ENCODE assay signal across 8 cellular contexts in genomic region chr7:5822742-5823503, GRCh38. TPM values are rescaled to one million over a fixed set of nuclear protein-coding genes. Genes with fewer than 3 reads are reported as not detected.
DNase-seq lines count a peak whose midpoint lies in the region; ATAC-seq and TF ChIP-seq lines count a peak whose summit lies in the region.

No MANE protein-coding gene starts in this region.

- H3K79me2 ChIP-seq in hepatocyte: no peaks in the 10 kb centered on the region

- no peaks in the 10 kb centered on the region for H3K9me3 Mint-ChIP-seq in T-helper 2 cell treated with Interferon-gamma antibody and Interleukin-4, amounts not matched to agents 5 μg/mL and 100 μg/mL, for 36 hours

- peak overlapping the region; percentile 81 for H2AFZ ChIP-seq in hepatocyte

- in situ Hi-C loops in astrocyte of the cerebellum (cut with HindIII; ENCODE audit: low sequenced_read_pairs): no loop called here

- peak overlapping the region; percentile 69 for H3K4me3 ChIP-seq in astrocyte of the cerebellum (ENCODE audit: low read depth, low read length)
- peak overlapping the region; percentile 39 for H3K4me3 ChIP-seq in hepatocyte

- peaks cover 11% of the 10 kb centered on the region for H3K4me1 Mint-ChIP-seq in T-helper 2 cell treated with Interferon-gamma antibody and Interleukin-4, amounts not matched to agents 5 μg/mL and 100 μg/mL, for 36 hours (ENCODE audit: low read depth)

- peak overlapping the region; percentile 87 for H3K27ac ChIP-seq in hepatocyte

- H4K20me1 ChIP-seq in hepatocyte (ENCODE audit: insufficient read depth, poor library complexity, severe bottlenecking): no peaks in the 10 kb centered on the region

- DNase-seq in NCI-H187 treated with DMSO at 0.1 percent for 48 hours (lab: John Stamatoyannopoulos, UW): peak; percentile 68
- DNase-seq in T-helper 2 cell treated with Interferon-gamma antibody and Interleukin-4, amounts not matched to agents 5 μg/mL and 100 μg/mL, for 36 hours (ENCODE audit: low spot score): peak; percentile 97
- peak; percentile 66 for DNase-seq in astrocyte of the cerebellum (ENCODE audit: low read depth)
- DNase-seq in hepatocyte (ENCODE audit: low spot score): peak; percentile 97
- DNase-seq in renal cortical epithelial cell (ENCODE audit: low read depth): peak; percentile 86
- DNase-seq in cortex of kidney (lab: John Stamatoyannopoulos, UW): no peak

- no peaks in the 10 kb centered on the region for H3K27me3 ChIP-seq in hepatocyte

- peak overlapping the region; percentile 86 for H3K4me3 Mint-ChIP-seq in T-helper 2 cell treated with Interferon-gamma antibody and Interleukin-4, amounts not matched to agents 5 μg/mL and 100 μg/mL, for 36 hours

- no peaks in the 10 kb centered on the region for H3K36me3 Mint-ChIP-seq in T-helper 2 cell treated with Interferon-gamma antibody and Interleukin-4, amounts not matched to agents 5 μg/mL and 100 μg/mL, for 36 hours (ENCODE audit: low read depth)

- H3K27ac Mint-ChIP-seq in T-helper 2 cell treated with Interferon-gamma antibody and Interleukin-4, amounts not matched to agents 5 μg/mL and 100 μg/mL, for 36 hours: peak overlapping the region; percentile 92

- H3K9me3 ChIP-seq in hepatocyte (ENCODE audit: low read depth): no peaks in the 10 kb centered on the region

- no peaks in the 10 kb centered on the region for H3K4me1 ChIP-seq in hepatocyte (ENCODE audit: insufficient read depth)

- no peaks in the 10 kb centered on the region for H3K9me2 ChIP-seq in hepatocyte (replicated peaks; ENCODE audit: insufficient read depth)

- ATAC-seq in GM18502 (IDR thresholded peaks at IDR 0.05; ENCODE audit: poor library complexity, unreplicated experiment) (peak; percentile 99), HG02970 (IDR thresholded peaks at IDR 0.05; ENCODE audit: low FRiP score, unreplicated experiment) (peak; percentile 97)

- 4% methylated on average over 31 of the region's 39 CpGs for WGBS in hepatocyte (ENCODE audit: low lambda C conversion rate, missing lambda C conversion rate)

- H3K36me3 ChIP-seq in hepatocyte (replicated peaks; ENCODE audit: insufficient read depth, low read depth): no peaks in the 10 kb centered on the region

- H3K4me2 ChIP-seq in hepatocyte: peak overlapping the region; percentile 69

- H3K27me3 Mint-ChIP-seq in T-helper 2 cell treated with Interferon-gamma antibody and Interleukin-4, amounts not matched to agents 5 μg/mL and 100 μg/mL, for 36 hours (ENCODE audit: low read depth): no peaks in the 10 kb centered on the region

- TF ChIP-seq CTCF in astrocyte of the cerebellum (IDR thresholded peaks at IDR 0.05; ENCODE audit: low read depth, low read length, missing control alignments) (peak; percentile 3), hepatocyte (IDR thresholded peaks at IDR 0.05; ENCODE audit: poor library complexity) (no peak)

RNA-seq across cellular contexts. Expression of gene RNF216, which starts 41.5 kb away (rescaled TPM):
- total RNA-seq in hepatocyte (34.8 and 35.3 TPM in 2 replicates), renal cortical epithelial cell (27.4 and 40.6 TPM in 2 replicates)
- 25.2 and 27.7 TPM in 2 replicates for polyA plus RNA-seq in hepatocyte

RNA-seq across cellular contexts. Expression of gene OCM, which starts 57.7 kb away (rescaled TPM):
- total RNA-seq in hepatocyte: not detected in 2 replicates
- 0.37 TPM in 1 of 2 replicates, not detected in the other for polyA plus RNA-seq in hepatocyte
- not detected in 2 replicates for total RNA-seq in renal cortical epithelial cell
